In genomic region chr1:108678696-108679095, GRCh38 we compare ENCODE assay signal across 38 cellular contexts. TPM values are rescaled to one million over a fixed set of nuclear protein-coding genes. Genes with fewer than 3 reads are reported as not detected.
"Had no signal": no experiment of that assay in that cellular context is flagged by ENCODE, and none has a peak within 500 bp of the region (broad histone marks: within the 10 kb centered on the region; RNA-seq: fewer than 3 reads in every experiment).

No MANE protein-coding gene starts in this region.

- H3K4me1 Mint-ChIP-seq: brain, neural crest cell had no signal

- H3K36me3 Mint-ChIP-seq: activated CD4-positive, alpha-beta memory T cell treated with anti-CD3 and anti-CD28 coated beads for 36 hours; activated naive CD4-positive, alpha-beta T cell treated with anti-CD3 and anti-CD28 coated beads, Interleukin-2, amount 10 ng/mL, durations not matched to agents 7 days and 5 days; brain; naive thymus-derived CD8-positive, alpha-beta T cell had no signal

- H3K27me3 Mint-ChIP-seq: activated CD4-positive, alpha-beta memory T cell treated with anti-CD3 and anti-CD28 coated beads for 36 hours had no signal

- H3K27ac Mint-ChIP-seq: activated CD4-positive, alpha-beta memory T cell treated with anti-CD3 and anti-CD28 coated beads for 36 hours; activated naive CD4-positive, alpha-beta T cell treated with anti-CD3 and anti-CD28 coated beads, Interleukin-2, amount 10 ng/mL, durations not matched to agents 7 days and 5 days; activated naive CD8-positive, alpha-beta T cell treated with anti-CD3 and anti-CD28 coated beads, Interleukin-2, amount 10 ng/mL, durations not matched to agents 7 days and 5 days; activated T-helper 1 cell treated with anti-CD3 and anti-CD28 coated beads, Interleukin-12 subunit alpha, Interleukin-12 subunit beta, Interleukin-2, Interleukin-4 antibody, amounts not matched to agents 30 ng/mL and 10 ng/mL and 1 ng/mL, durations not matched to agents 14 hours and 24 hours and 36 hours; brain; mesothelial cell of epicardium; naive thymus-derived CD8-positive, alpha-beta T cell had no signal

- H3K4me3 ChIP-seq: ascending aorta, cardiac muscle cell, colonic mucosa, esophagus squamous epithelium, hepatocyte, pancreas, prostate gland, smooth muscle cell, suprapubic skin, tibial artery had no signal

- H3K27me3 ChIP-seq: ascending aorta, cardiac muscle cell, colonic mucosa, esophagus squamous epithelium, hepatocyte, pancreas, suprapubic skin, tibial artery had no signal

- H3K36me3 ChIP-seq: ascending aorta, cardiac muscle cell, colonic mucosa, esophagus squamous epithelium, pancreas, prostate gland, suprapubic skin, tibial artery, WERI-Rb-1 had no signal

- H3K9me3 ChIP-seq: ascending aorta, colonic mucosa, esophagus squamous epithelium, pancreas, prostate gland, suprapubic skin, tibial artery had no signal

- H3K4me3 Mint-ChIP-seq: activated CD4-positive, alpha-beta memory T cell treated with anti-CD3 and anti-CD28 coated beads for 36 hours; activated naive CD4-positive, alpha-beta T cell treated with anti-CD3 and anti-CD28 coated beads, Interleukin-2, amount 10 ng/mL, durations not matched to agents 7 days and 5 days; activated naive CD8-positive, alpha-beta T cell treated with anti-CD3 and anti-CD28 coated beads, Interleukin-2, amount 10 ng/mL, durations not matched to agents 7 days and 5 days; activated T-helper 1 cell treated with anti-CD3 and anti-CD28 coated beads, Interleukin-12 subunit alpha, Interleukin-12 subunit beta, Interleukin-2, Interleukin-4 antibody, amounts not matched to agents 30 ng/mL and 10 ng/mL and 1 ng/mL, durations not matched to agents 14 hours and 24 hours and 36 hours; brain; mesothelial cell of epicardium; naive thymus-derived CD8-positive, alpha-beta T cell; neural crest cell had no signal

- DNase-seq: activated CD4-positive, alpha-beta memory T cell treated with anti-CD3 and anti-CD28 coated beads for 36 hours; activated CD4-positive, alpha-beta T cell treated with anti-CD3 and anti-CD28 coated beads for 48 hours; activated CD8-positive, alpha-beta memory T cell treated with anti-CD3 and anti-CD28 coated beads, Interleukin-2, amount 50 U/mL, for 4 hours; activated gamma-delta T cell; activated naive CD4-positive, alpha-beta T cell treated with anti-CD3 and anti-CD28 coated beads, Interleukin-2, amount 10 ng/mL, durations not matched to agents 7 days and 5 days; activated naive CD8-positive, alpha-beta T cell treated with anti-CD3 and anti-CD28 coated beads, Interleukin-2, amount 10 ng/mL, durations not matched to agents 7 days and 5 days; activated T-cell treated with anti-CD3 and anti-CD28 coated beads, Interleukin-2, amount 50 U/mL, for 1 hour; cerebellar nuclear complex; colonic mucosa; effector CD8-positive, alpha-beta T cell; esophagus squamous epithelium; glutamatergic neuron; islet precursor cell; left ventricle myocardium superior; mammary epithelial cell; naive thymus-derived CD8-positive, alpha-beta T cell; nucleus accumbens; pancreas; retina; stimulated activated CD4-positive, alpha-beta T cell treated with anti-CD3 and anti-CD28 coated beads, Interleukin-2, amount 100 ng/mL, for 24 hours; stimulated activated naive CD4-positive, alpha-beta T cell; WERI-Rb-1 had no signal

- H3K4me1 ChIP-seq: ascending aorta, colonic mucosa, pancreas, prostate gland, suprapubic skin, tibial artery had no signal

- ATAC-seq: activated CD4-positive, CD25-positive, alpha-beta regulatory T cell treated with anti-CD3 and anti-CD28 coated beads, Interleukin-2, amount 50 U/mL, for 24 hours; left ventricle myocardium superior; naive thymus-derived CD8-positive, alpha-beta T cell; pancreas had no signal

- H3K27ac ChIP-seq: ascending aorta, cardiac muscle cell, colonic mucosa, epithelial cell of prostate, esophagus squamous epithelium, hepatocyte, pancreas, prostate gland, suprapubic skin, tibial artery, WERI-Rb-1 had no signal

- H3K9me3 Mint-ChIP-seq: activated CD4-positive, alpha-beta memory T cell treated with anti-CD3 and anti-CD28 coated beads for 36 hours; activated naive CD4-positive, alpha-beta T cell treated with anti-CD3 and anti-CD28 coated beads, Interleukin-2, amount 10 ng/mL, durations not matched to agents 7 days and 5 days; activated T-helper 1 cell treated with anti-CD3 and anti-CD28 coated beads, Interleukin-12 subunit alpha, Interleukin-12 subunit beta, Interleukin-2, Interleukin-4 antibody, amounts not matched to agents 30 ng/mL and 10 ng/mL and 1 ng/mL, durations not matched to agents 14 hours and 24 hours and 36 hours; naive thymus-derived CD8-positive, alpha-beta T cell; neural crest cell had no signal

RNA-seq across cellular contexts. Expression of gene HENMT1, which starts 17.8 kb away (rescaled TPM):
- total RNA-seq: ascending aorta had no signal

RNA-seq across cellular contexts. Expression of gene FNDC7, which starts 34.0 kb away (rescaled TPM):
- total RNA-seq: activated CD4-positive, alpha-beta memory T cell treated with anti-CD3 and anti-CD28 coated beads for 36 hours; activated CD8-positive, alpha-beta memory T cell treated with anti-CD3 and anti-CD28 coated beads for 36 hours; activated naive CD8-positive, alpha-beta T cell treated with anti-CD3 and anti-CD28 coated beads, Interleukin-2, amount 10 ng/mL, durations not matched to agents 7 days and 5 days; activated T-helper 1 cell treated with anti-CD3 and anti-CD28 coated beads, Interleukin-12 subunit alpha, Interleukin-12 subunit beta, Interleukin-2, Interleukin-4 antibody, amounts not matched to agents 30 ng/mL and 10 ng/mL and 1 ng/mL, durations not matched to agents 14 hours and 24 hours and 36 hours; ascending aorta; cardiac muscle cell; colonic mucosa; dermis microvascular lymphatic vessel endothelial cell; esophagus squamous epithelium; hepatocyte; left ventricle myocardium superior; mammary epithelial cell; neural crest cell; urinary bladder had no signal
